ENCODE assay signal across 10 cellular contexts in genomic region chr2:207502799-207503198, GRCh38. TPM values are rescaled to one million over a fixed set of nuclear protein-coding genes. Genes with fewer than 3 reads are reported as not detected.
A peak's percentile ranks its signal among the peaks of the same experiment; 100 is the strongest.
DNase-seq lines count a peak whose midpoint lies in the region; ATAC-seq and TF ChIP-seq lines count a peak whose summit lies in the region.
"Had no signal": no experiment of that assay in that cellular context is flagged by ENCODE, and none has a peak within 500 bp of the region (broad histone marks: within the 10 kb centered on the region; RNA-seq: fewer than 3 reads in every experiment).

No MANE protein-coding gene starts in this region.

- 92% methylated on average over 4 of the region's 4 CpGs for WGBS in mammary epithelial cell (ENCODE audit: low coverage, missing lambda C conversion rate)

- CTCF ChIA-PET in mammary epithelial cell (lab: Charles Lee; ENCODE audit: low non-redundant PET), result no interaction called here

- H3K4me1 Mint-ChIP-seq in stimulated activated memory B cell treated with anti-CD40 and anti-IgM and Interleukin-4, amounts not matched to agents 10 μg/mL and 1 μg/mL and 100 μg/mL, for 72 hours, result peaks cover 81% of the 10 kb centered on the region

- no peak overlapping the region for H3K9ac ChIP-seq in mammary epithelial cell (ENCODE audit: insufficient read depth, low read length)

- BruUV-seq in mammary epithelial cell (replicated peaks; lab: Mats Ljungman, UMichigan), result no TSS peak

- ATAC-seq in GM19397 (IDR thresholded peaks at IDR 0.05; ENCODE audit: unreplicated experiment) (peak; percentile 35), HG03025 (IDR thresholded peaks at IDR 0.05; ENCODE audit: low FRiP score, unreplicated experiment) (peak; percentile 57)
- ATAC-seq in stimulated activated memory B cell treated with anti-CD40 and anti-IgM and Interleukin-4, amounts not matched to agents 10 μg/mL and 1 μg/mL and 100 μg/mL, for 72 hours, result peak; percentile 85

- H3K79me2 ChIP-seq in mammary epithelial cell (ENCODE audit: insufficient read depth, low read length), result no peaks in the 10 kb centered on the region

- no peak overlapping the region for H3K4me2 ChIP-seq in mammary epithelial cell (ENCODE audit: insufficient read depth, low read depth, low read length)

- intact Hi-C loops in mammary epithelial cell (cut with micrococcal nuclease), result loop anchor here (10.0 kb wide), 1 partner anchor 532 kb away; no protein-coding TSS in a partner anchor

- H3K4me3 Mint-ChIP-seq in stimulated activated memory B cell treated with anti-CD40 and anti-IgM and Interleukin-4, amounts not matched to agents 10 μg/mL and 1 μg/mL and 100 μg/mL, for 72 hours, result no peak overlapping the region

- DNase-seq in RPMI8226 (peak; percentile 54), OCI-M2 (lab: John Stamatoyannopoulos, UW; ENCODE audit: unreplicated experiment) (no peak), NK-92 (lab: John Stamatoyannopoulos, UW; ENCODE audit: unreplicated experiment) (no peak), mammary epithelial cell (no peak), dedifferentiated amniotic fluid mesenchymal stem cell (ENCODE audit: extremely low spot score) (no peak)
- DNase-seq: activated CD4-positive, alpha-beta T cell treated with anti-CD3 and anti-CD28 coated beads for 4 hours; NCI-H774 had no signal

- H3K9me3 ChIP-seq in mammary epithelial cell (replicated peaks; ENCODE audit: insufficient read depth, low read length), result no peaks in the 10 kb centered on the region

- no peak overlapping the region for H2AFZ ChIP-seq in mammary epithelial cell (ENCODE audit: low read depth, low read length)

- no peaks in the 10 kb centered on the region for H3K27me3 Mint-ChIP-seq in stimulated activated memory B cell treated with anti-CD40 and anti-IgM and Interleukin-4, amounts not matched to agents 10 μg/mL and 1 μg/mL and 100 μg/mL, for 72 hours

- H3K36me3 ChIP-seq in mammary epithelial cell (ENCODE audit: insufficient read depth, low read length), result no peaks in the 10 kb centered on the region

- H4K20me1 ChIP-seq in mammary epithelial cell (ENCODE audit: insufficient read depth, low read length), result no peaks in the 10 kb centered on the region

- no peak overlapping the region for H3K4me3 ChIP-seq in mammary epithelial cell (replicated peaks in 1 of 3; ENCODE audit: insufficient read depth in 1 of 3, low read depth in 2 of 3, low read length in 3 of 3)

- no peaks in the 10 kb centered on the region for H3K9me3 Mint-ChIP-seq in stimulated activated memory B cell treated with anti-CD40 and anti-IgM and Interleukin-4, amounts not matched to agents 10 μg/mL and 1 μg/mL and 100 μg/mL, for 72 hours

- H3K27ac ChIP-seq in mammary epithelial cell (ENCODE audit: insufficient read depth, low read depth, low read length), result no peak overlapping the region

- H3K27me3 ChIP-seq in mammary epithelial cell (ENCODE audit: insufficient read depth, low read length), result no peaks in the 10 kb centered on the region

- no peak for TF ChIP-seq CTCF in mammary epithelial cell (conservative IDR thresholded peaks at IDR 0.05 in 1 of 2, IDR thresholded peaks at IDR 0.05 in 1 of 2; ENCODE audit: extremely low read depth in 1 of 2, insufficient read depth in 1 of 2, low read depth in 1 of 2, low read length in 2 of 2)

- peak overlapping the region; percentile 88 for H3K27ac Mint-ChIP-seq in stimulated activated memory B cell treated with anti-CD40 and anti-IgM and Interleukin-4, amounts not matched to agents 10 μg/mL and 1 μg/mL and 100 μg/mL, for 72 hours

- no peaks in the 10 kb centered on the region for H3K36me3 Mint-ChIP-seq in stimulated activated memory B cell treated with anti-CD40 and anti-IgM and Interleukin-4, amounts not matched to agents 10 μg/mL and 1 μg/mL and 100 μg/mL, for 72 hours

- dilution Hi-C loops in mammary epithelial cell (cut with HindIII; ENCODE audit: low sequenced_read_pairs), result no loop called here

- H3K4me1 ChIP-seq in mammary epithelial cell (ENCODE audit: insufficient read depth, low read length), result peaks cover 37% of the 10 kb centered on the region

- in situ Hi-C loops in mammary epithelial cell (cut with MboI; ENCODE audit: low sequenced_read_pairs in 2 of 2), result no loop called here

RNA-seq across cellular contexts. Expression of gene CREB1, which starts 27.0 kb away (rescaled TPM):
- 10 to 100 TPM; 42.3 to 75.5 TPM for total RNA-seq in mammary epithelial cell
- 29.3 TPM for polyA plus RNA-seq in mammary epithelial cell
- 32.7 TPM for polyA minus RNA-seq in mammary epithelial cell

Comparison
In these comparisons a context has a peak if more than half of its experiments do, and no peak if none do; other contexts are left out.
1. ATAC-seq: peak in every context shown above with its lines; median percentile 85 in stimulated activated memory B cell treated with anti-CD40 and anti-IgM and Interleukin-4, amounts not matched to agents 10 μg/mL and 1 μg/mL and 100 μg/mL, for 72 hours; 57 in HG03025; 35 in GM19397.